In genomic region chr20:8242066-8242465, GRCh38 we compare ENCODE assay signal across 29 cellular contexts.
"Had no signal": no experiment of that assay in that cellular context is flagged by ENCODE, and none has a peak within 500 bp of the region (broad histone marks: within the 10 kb centered on the region; RNA-seq: fewer than 3 reads in every experiment).

No MANE protein-coding gene starts in this region.

- H3K9me3 ChIP-seq: pancreas, psoas muscle, suprapubic skin, tibial artery, upper lobe of right lung had no signal

- H3K4me1 Mint-ChIP-seq: neural crest cell had no signal

- ATAC-seq: activated CD8-positive, alpha-beta T cell treated with anti-CD3 and anti-CD28 coated beads for 36 hours; activated T-cell treated with anti-CD3 and anti-CD28 coated beads, Interleukin-2, amount 50 U/mL, for 4 hours; activated T-helper 17 cell treated with anti-CD3 and anti-CD28 coated beads, Interleukin-2, amount 50 U/mL, for 72 hours; esophagus mucosa; naive thymus-derived CD4-positive, alpha-beta T cell; psoas muscle; T-helper 17 cell; upper lobe of right lung had no signal

- H3K27me3 ChIP-seq: pancreas, suprapubic skin, tibial artery, upper lobe of right lung had no signal

- FAIRE-seq: astrocyte, islet of Langerhans, pancreas had no signal

- H3K36me3 ChIP-seq: pancreas, suprapubic skin, tibial artery, upper lobe of right lung had no signal

- H3K27me3 Mint-ChIP-seq: activated CD8-positive, alpha-beta T cell treated with anti-CD3 and anti-CD28 coated beads for 36 hours; activated T-helper 17 cell treated with anti-CD3 and anti-CD28 coated beads, Interleukin-2, amount 50 U/mL, for 72 hours; dendritic cell treated with granulocyte-macrophage colony-stimulating factor and Interleukin-4, amounts not matched to agents 40 ng/mL and 50 ng/mL, for 4 days; stimulated activated naive B cell treated with anti-CD40 and anti-IgM and Interleukin-4, amounts not matched to agents 10 μg/mL and 1 μg/mL and 100 μg/mL, for 72 hours; T-helper 17 cell had no signal

- H3K9me3 Mint-ChIP-seq: activated CD8-positive, alpha-beta T cell treated with anti-CD3 and anti-CD28 coated beads for 36 hours; activated T-cell treated with anti-CD3 and anti-CD28 coated beads, Interleukin-2, amount 50 U/mL, for 4 hours; activated T-helper 17 cell treated with anti-CD3 and anti-CD28 coated beads, Interleukin-2, amount 50 U/mL, for 72 hours; dendritic cell treated with granulocyte-macrophage colony-stimulating factor and Interleukin-4, amounts not matched to agents 40 ng/mL and 50 ng/mL, for 4 days; endodermal cell; neural crest cell; stimulated activated naive B cell treated with anti-CD40 and anti-IgM and Interleukin-4, amounts not matched to agents 10 μg/mL and 1 μg/mL and 100 μg/mL, for 72 hours had no signal

- H3K4me1 ChIP-seq: tibial artery, upper lobe of right lung had no signal

- H3K4me3 ChIP-seq: pancreas, psoas muscle, suprapubic skin, tibial artery, upper lobe of right lung had no signal

- H3K36me3 Mint-ChIP-seq: naive thymus-derived CD4-positive, alpha-beta T cell; stimulated activated naive B cell treated with anti-CD40 and anti-IgM and Interleukin-4, amounts not matched to agents 10 μg/mL and 1 μg/mL and 100 μg/mL, for 72 hours had no signal

- H3K27ac Mint-ChIP-seq: activated CD8-positive, alpha-beta T cell treated with anti-CD3 and anti-CD28 coated beads for 36 hours; activated T-helper 17 cell treated with anti-CD3 and anti-CD28 coated beads, Interleukin-2, amount 50 U/mL, for 72 hours; dendritic cell treated with granulocyte-macrophage colony-stimulating factor and Interleukin-4, amounts not matched to agents 40 ng/mL and 50 ng/mL, for 4 days; endodermal cell; naive thymus-derived CD4-positive, alpha-beta T cell; stimulated activated naive B cell treated with anti-CD40 and anti-IgM and Interleukin-4, amounts not matched to agents 10 μg/mL and 1 μg/mL and 100 μg/mL, for 72 hours; T-helper 17 cell had no signal

- DNase-seq: activated CD4-positive, alpha-beta T cell treated with anti-CD3 and anti-CD28 coated beads for 1 hour; activated CD4-positive, alpha-beta T cell treated with anti-CD3 and anti-CD28 coated beads, Interleukin-2, amount 50 U/mL, for 1 hour; activated CD8-positive, alpha-beta T cell treated with anti-CD3 and anti-CD28 coated beads for 36 hours; activated gamma-delta T cell treated with Interleukin-2 at 50 U/mL for 16 hours; activated naive CD4-positive, alpha-beta T cell treated with anti-CD3 and anti-CD28 coated beads, Interleukin-2, amount 50 U/mL, for 16 hours; activated T-cell treated with anti-CD3 and anti-CD28 coated beads, Interleukin-2, amount 50 U/mL, for 4 hours; amniotic stem cell; central memory CD4-positive, alpha-beta T cell; endodermal cell; foreskin melanocyte; glutamatergic neuron; midbrain; naive thymus-derived CD4-positive, alpha-beta T cell; nucleus accumbens; pancreas; psoas muscle; stimulated activated CD4-positive, alpha-beta T cell treated with anti-CD3 and anti-CD28 coated beads, Interleukin-15, amount 100 ng/mL, for 24 hours; stimulated activated CD4-positive, alpha-beta T cell treated with anti-CD3 and anti-CD28 coated beads, Interleukin-2, amount 100 ng/mL, for 24 hours; stimulated activated naive B cell treated with anti-CD40 and anti-IgM and Interleukin-4, amounts not matched to agents 10 μg/mL and 1 μg/mL and 100 μg/mL, for 72 hours; T-helper 17 cell; tibial artery; upper lobe of right lung had no signal

- H3K27ac ChIP-seq: pancreas, suprapubic skin, tibial artery, upper lobe of right lung had no signal

- H3K4me3 Mint-ChIP-seq: activated CD8-positive, alpha-beta T cell treated with anti-CD3 and anti-CD28 coated beads for 36 hours; activated T-cell treated with anti-CD3 and anti-CD28 coated beads, Interleukin-2, amount 50 U/mL, for 4 hours; activated T-helper 17 cell treated with anti-CD3 and anti-CD28 coated beads, Interleukin-2, amount 50 U/mL, for 72 hours; dendritic cell treated with granulocyte-macrophage colony-stimulating factor and Interleukin-4, amounts not matched to agents 40 ng/mL and 50 ng/mL, for 4 days; endodermal cell; naive thymus-derived CD4-positive, alpha-beta T cell; neural crest cell; stimulated activated naive B cell treated with anti-CD40 and anti-IgM and Interleukin-4, amounts not matched to agents 10 μg/mL and 1 μg/mL and 100 μg/mL, for 72 hours; T-helper 17 cell had no signal
